In the genomic region with DNA sequence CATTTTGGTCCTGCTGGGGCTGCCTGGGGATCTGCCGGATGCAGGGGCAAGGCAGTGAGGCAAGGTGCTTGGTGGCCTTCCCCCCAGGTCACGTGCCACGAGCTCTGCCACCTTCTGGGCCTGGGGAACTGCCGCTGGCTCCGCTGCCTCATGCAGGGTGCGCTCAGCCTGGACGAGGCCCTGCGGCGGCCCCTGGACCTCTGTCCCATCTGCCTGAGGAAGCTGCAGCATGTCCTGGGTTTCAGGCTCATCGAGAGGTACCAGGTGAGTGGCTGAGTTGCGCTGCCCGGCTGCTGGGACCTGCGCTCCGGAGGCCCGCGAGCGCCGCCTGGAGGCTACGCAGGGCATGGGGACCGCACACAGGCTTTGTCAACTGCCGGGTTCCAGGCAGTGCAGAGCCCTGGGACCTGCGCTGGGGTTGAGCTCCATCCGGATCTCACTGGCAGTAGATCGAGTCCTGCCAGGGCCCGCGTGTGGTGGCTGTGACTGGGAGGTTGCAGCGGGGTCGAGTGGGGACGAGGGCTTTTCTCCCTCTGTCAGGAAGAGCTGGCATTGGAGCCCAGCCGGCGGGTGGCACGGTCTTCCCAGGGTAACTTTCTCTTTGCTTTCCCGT, we compare ENCODE assay signal across 8 cellular contexts. TPM values are rescaled to one million over a fixed set of nuclear protein-coding genes. Genes with fewer than 3 reads are reported as not detected.
DNase-seq lines count a peak whose midpoint lies in the region; ATAC-seq and TF ChIP-seq lines count a peak whose summit lies in the region.

No MANE protein-coding gene starts in this region.

- H3K36me3 ChIP-seq in GM06990 (ENCODE audit: control insufficient read depth, insufficient read depth, low read length): no peaks in the 10 kb centered on the region; the same call in 1 of the 2 replicates
- no peaks in the 10 kb centered on the region for H3K36me3 ChIP-seq in WERI-Rb-1
- no peaks in the 10 kb centered on the region for H3K36me3 ChIP-seq in breast epithelium

- H3K27ac ChIP-seq in WERI-Rb-1 (no peak overlapping the region), breast epithelium (no peak overlapping the region)

- peak; percentile 77 for ATAC-seq in GM21723 (IDR thresholded peaks at IDR 0.05; ENCODE audit: unreplicated experiment)
- ATAC-seq in left colon: peak; percentile 93

- DNase-seq in GM06990 (ENCODE audit: extremely low read depth, insufficient read length) (peak; percentile 93), WERI-Rb-1 (peak; percentile 81), breast epithelium (ENCODE audit: low spot score in 2 of 2) (peak in 1 of 2 donors; percentile 25), left colon (peak; percentile 62 to 87), NCI-H1417 treated with DMSO at 0.1 percent for 48 hours (lab: John Stamatoyannopoulos, UW) (no peak)
- peak; percentile 53 for DNase-seq in stimulated activated CD4-positive, alpha-beta T cell treated with anti-CD3 and anti-CD28 coated beads, Interleukin-2, amount 100 ng/mL, for 4 hours (ENCODE audit: low read depth)

- H3K4me3 ChIP-seq in GM06990 (replicated peaks; ENCODE audit: low read depth, low read length): peak overlapping the region; percentile 63
- H3K4me3 ChIP-seq in WERI-Rb-1 (ENCODE audit: low read depth, low read length): peak overlapping the region; percentile 24
- H3K4me3 ChIP-seq in breast epithelium: peak overlapping the region; percentile 6 to 49 (median 26)

- H3K27me3 ChIP-seq in GM06990 (replicated peaks; ENCODE audit: control insufficient read depth, insufficient read depth, low read length) (no peaks in the 10 kb centered on the region), WERI-Rb-1 (ENCODE audit: insufficient read depth, low read depth, severe bottlenecking) (no peaks in the 10 kb centered on the region), breast epithelium (no peaks in the 10 kb centered on the region)

- intact Hi-C loops in breast epithelium (cut with DNase I; ENCODE audit: low total_unique reads): loop anchor here (5.0 kb wide), 1 partner anchor 1737 kb away; no protein-coding TSS in a partner anchor
- intact Hi-C loops in left colon (cut with DNase I, micrococcal nuclease): no loop called here

- H3K4me1 ChIP-seq in breast epithelium: no peaks in the 10 kb centered on the region

- no peak for TF ChIP-seq POLR2A in breast epithelium (IDR thresholded peaks at IDR 0.05)

- H3K9me3 ChIP-seq in WERI-Rb-1 (ENCODE audit: severe bottlenecking) (peaks cover 2% of the 10 kb centered on the region), breast epithelium (no peaks in the 10 kb centered on the region)

- peak; percentile 100 for TF ChIP-seq CTCF in GM06990 (IDR thresholded peaks at IDR 0.05; ENCODE audit: insufficient read depth, low read length, poor library complexity, severe bottlenecking)
- peak; percentile 74 for TF ChIP-seq CTCF in LNCAP (IDR thresholded peaks at IDR 0.05)
- peak; percentile 98 for TF ChIP-seq CTCF in WERI-Rb-1 (IDR thresholded peaks at IDR 0.05; ENCODE audit: low read depth, low read length)
- TF ChIP-seq CTCF in breast epithelium (IDR thresholded peaks at IDR 0.05): peak; percentile 52 to 69 (median 53)

RNA-seq across cellular contexts. Expression of gene AMZ1, which starts 21.7 kb away (rescaled TPM):
- total RNA-seq in breast epithelium: under 1 TPM; 0.16 to 0.88 (median 0.33) TPM
- total RNA-seq in left colon: under 1 TPM in 1 of 2 donors, not detected in 1; 0.28 TPM
